In genomic region chr3:105951043-105951442, GRCh38 we compare ENCODE assay signal across 20 cellular contexts.
DNase-seq lines count a peak whose midpoint lies in the region; ATAC-seq and TF ChIP-seq lines count a peak whose summit lies in the region.
"Had no signal": no experiment of that assay in that cellular context is flagged by ENCODE, and none has a peak within 500 bp of the region (broad histone marks: within the 10 kb centered on the region; RNA-seq: fewer than 3 reads in every experiment).

No MANE protein-coding gene starts in this region.

- H3K79me1 ChIP-seq in H9 (ENCODE audit: insufficient read depth, low read depth, low read length, poor library complexity, severe bottlenecking): no peaks in the 10 kb centered on the region

- H3K27ac ChIP-seq in cardiac muscle cell (peak overlapping the region; percentile 25), fibroblast of lung (ENCODE audit: insufficient read depth, low read length) (no peak overlapping the region), neural progenitor cell (no peak overlapping the region), thoracic aorta (peak overlapping the region; percentile 8 to 29), H9 (ENCODE audit: insufficient read length, low read depth, low read length) (no peak overlapping the region)
- H3K27ac ChIP-seq: RWPE1, SJCRH30 had no signal

- H2BK12ac ChIP-seq in H9 (ENCODE audit: insufficient read length, low read depth, low read length): no peak overlapping the region

- no peak overlapping the region for H4K8ac ChIP-seq in H9 (replicated peaks; ENCODE audit: insufficient read length, low read depth, low read length)

- no peak overlapping the region for H3T11ph ChIP-seq in H9 (ENCODE audit: low read length)

- H3K4me1 ChIP-seq in cardiac muscle cell (ENCODE audit: low read depth) (peaks cover 7% of the 10 kb centered on the region), fibroblast of lung (ENCODE audit: control insufficient read depth, extremely low read depth, insufficient read depth, low read length) (no peaks in the 10 kb centered on the region), neural progenitor cell (no peaks in the 10 kb centered on the region), thoracic aorta (ENCODE audit: control insufficient read depth in 1 of 2, low read depth in 2 of 2) (peaks cover 0 to 11% of the 10 kb centered on the region in 2 donors), H9 (ENCODE audit: insufficient read depth, low read length) (no peaks in the 10 kb centered on the region)
- H3K4me1 ChIP-seq: SJCRH30 had no signal

- H4K20me1 ChIP-seq in fibroblast of lung (ENCODE audit: control insufficient read depth, extremely low read depth, insufficient read depth, low read length) (no peaks in the 10 kb centered on the region), neural progenitor cell (ENCODE audit: low read depth) (no peaks in the 10 kb centered on the region), H9 (ENCODE audit: control insufficient read depth, insufficient read depth, insufficient read length) (no peaks in the 10 kb centered on the region)

- H3K79me2 ChIP-seq in fibroblast of lung (ENCODE audit: control insufficient read depth, insufficient read depth, low read length) (no peaks in the 10 kb centered on the region), neural progenitor cell (ENCODE audit: low read depth) (no peaks in the 10 kb centered on the region), H9 (ENCODE audit: insufficient read depth, low read length) (no peaks in the 10 kb centered on the region)

- H2BK5ac ChIP-seq in H9 (ENCODE audit: insufficient read length, low read length): no peak overlapping the region

- DNase-seq in cardiac muscle cell (ENCODE audit: low read depth in 1 of 2, low spot score in 1 of 2): peak; percentile 18 to 79
- DNase-seq in left cardiac atrium: no peak
- no peak for DNase-seq in fibroblast of lung (ENCODE audit: low read depth in 2 of 2)
- peak; percentile 10 for DNase-seq in neural progenitor cell (ENCODE audit: low spot score)
- no peak for DNase-seq in thoracic aorta (ENCODE audit: low spot score)
- no peak for DNase-seq in NCI-H69 (lab: John Stamatoyannopoulos, UW)
- DNase-seq in H9: no peak
- DNase-seq: BE2C; CD4-positive, CD25-positive, alpha-beta regulatory T cell; COR-L47; DMS 273 treated with DMSO at 0.1 percent for 48 hours; GDM1; KBM-7; NCI-H1694 treated with DMSO at 0.1 percent for 48 hours; NCI-H2227 treated with DMSO at 0.1 percent for 48 hours; NCI-H510A treated with DMSO at 0.1 percent for 48 hours; PC-3; SJCRH30 had no signal

- H3K9me3 ChIP-seq in cardiac muscle cell (ENCODE audit: low read depth): no peaks in the 10 kb centered on the region
- H3K9me3 ChIP-seq in fibroblast of lung (ENCODE audit: control insufficient read depth, insufficient read depth, low read depth, low read length): no peaks in the 10 kb centered on the region
- no peaks in the 10 kb centered on the region for H3K9me3 ChIP-seq in neural progenitor cell (ENCODE audit: low read depth)
- no peaks in the 10 kb centered on the region for H3K9me3 ChIP-seq in thoracic aorta
- H3K9me3 ChIP-seq in H9 (ENCODE audit: control insufficient read depth, low read depth, low read length): no peaks in the 10 kb centered on the region
- H3K9me3 ChIP-seq: BE2C, SJCRH30 had no signal

- no peak overlapping the region for H4K91ac ChIP-seq in H9 (ENCODE audit: insufficient read length, low read depth, low read length)

- no peak overlapping the region for H2BK15ac ChIP-seq in H9 (ENCODE audit: low read depth, low read length)

- H3K18ac ChIP-seq in H9 (ENCODE audit: insufficient read length, low read depth, low read length): no peak overlapping the region

- H3K14ac ChIP-seq in H9 (ENCODE audit: insufficient read depth, low read length): no peak overlapping the region

- H3K23ac ChIP-seq in H9 (ENCODE audit: insufficient read length, low read depth, low read length): no peak overlapping the region

- no peak overlapping the region for H3K4ac ChIP-seq in H9 (ENCODE audit: low read depth, low read length)

- H3K27me3 ChIP-seq in cardiac muscle cell: no peaks in the 10 kb centered on the region
- no peaks in the 10 kb centered on the region for H3K27me3 ChIP-seq in fibroblast of lung (ENCODE audit: control insufficient read depth, insufficient read depth, low read length)
- H3K27me3 ChIP-seq in neural progenitor cell: no peaks in the 10 kb centered on the region
- no peaks in the 10 kb centered on the region for H3K27me3 ChIP-seq in thoracic aorta (replicated peaks; ENCODE audit: insufficient read depth)
- no peaks in the 10 kb centered on the region for H3K27me3 ChIP-seq in H9 (ENCODE audit: insufficient read depth, low read length)
- H3K27me3 ChIP-seq: BE2C, SJCRH30 had no signal

- no peaks in the 10 kb centered on the region for H3F3A ChIP-seq in neural progenitor cell (ENCODE audit: low read depth)

- no peak overlapping the region for H3K27ac Mint-ChIP-seq in neural progenitor cell
- H3K27ac Mint-ChIP-seq in H9: no peak overlapping the region

- no peak overlapping the region for H4K5ac ChIP-seq in H9 (ENCODE audit: insufficient read length, low read depth, low read length)

- no peak overlapping the region for H2BK20ac ChIP-seq in H9 (ENCODE audit: low read depth, low read length, poor library complexity, severe bottlenecking)

- H3K4me3 Mint-ChIP-seq in neural progenitor cell: no peak overlapping the region
- H3K4me3 Mint-ChIP-seq in H9: no peak overlapping the region
- H3K4me3 Mint-ChIP-seq: CD4-positive, CD25-positive, alpha-beta regulatory T cell had no signal

- ATAC-seq in left cardiac atrium (no peak), thoracic aorta (ENCODE audit: insufficient number of reproducible peaks, low FRiP score, low read depth) (no peak), GM21526 (IDR thresholded peaks at IDR 0.05; ENCODE audit: low FRiP score, unreplicated experiment) (no peak)
- ATAC-seq: PC-3 had no signal

- H3K27me3 Mint-ChIP-seq in neural progenitor cell (ENCODE audit: insufficient read depth, low read depth): no peaks in the 10 kb centered on the region
- no peaks in the 10 kb centered on the region for H3K27me3 Mint-ChIP-seq in H9 (ENCODE audit: low read depth)
- H3K27me3 Mint-ChIP-seq: CD4-positive, CD25-positive, alpha-beta regulatory T cell had no signal

- H3K9me3 Mint-ChIP-seq in neural progenitor cell (peaks cover 2% of the 10 kb centered on the region), H9 (no peaks in the 10 kb centered on the region)

- H3K4me3 ChIP-seq in cardiac muscle cell (no peak overlapping the region), fibroblast of lung (replicated peaks in 1 of 4; ENCODE audit: control extremely low read depth in 1 of 4, insufficient read depth in 1 of 4, low read depth in 3 of 4, low read length in 4 of 4) (no peak overlapping the region), neural progenitor cell (no peak overlapping the region), thoracic aorta (no peak overlapping the region)
- H3K4me3 ChIP-seq: SJCRH30 had no signal

- H3K9ac ChIP-seq in fibroblast of lung (ENCODE audit: insufficient read depth, low read length) (no peak overlapping the region), neural progenitor cell (no peak overlapping the region), H9 (ENCODE audit: extremely low read depth, insufficient read length, low read length) (no peak overlapping the region)

- H2AFZ ChIP-seq in fibroblast of lung (ENCODE audit: low read length) (peak overlapping the region; percentile 57), neural progenitor cell (replicated peaks) (peak overlapping the region; percentile 70), H9 (ENCODE audit: low read length) (no peak overlapping the region)

- no CpG with 5 or more reads among the region's 2 CpGs for WGBS in H9 (ENCODE audit: extremely low coverage, insufficient read length, low lambda C conversion rate)

- H3K36me3 ChIP-seq in cardiac muscle cell (no peaks in the 10 kb centered on the region), fibroblast of lung (ENCODE audit: control insufficient read depth, insufficient read depth, low read length) (no peaks in the 10 kb centered on the region), neural progenitor cell (no peaks in the 10 kb centered on the region), thoracic aorta (no peaks in the 10 kb centered on the region)
- H3K36me3 ChIP-seq: BE2C, SJCRH30 had no signal

- H3K36me3 Mint-ChIP-seq in neural progenitor cell (no peaks in the 10 kb centered on the region), H9 (ENCODE audit: insufficient read depth in 1 of 3, low read depth in 3 of 3) (no peaks in the 10 kb centered on the region)
- H3K36me3 Mint-ChIP-seq: CD4-positive, CD25-positive, alpha-beta regulatory T cell had no signal

- H2AK5ac ChIP-seq in H9 (ENCODE audit: insufficient read length, low read length): no peak overlapping the region

- no peak overlapping the region for H3K56ac ChIP-seq in H9 (ENCODE audit: insufficient read length, low read depth, low read length)

- intact Hi-C loops in left cardiac atrium (cut with DNase I): no loop called here

- H2BK120ac ChIP-seq in H9 (ENCODE audit: low read depth, low read length, poor library complexity, severe bottlenecking): no peak overlapping the region

- H3K4me1 Mint-ChIP-seq in neural progenitor cell: no peaks in the 10 kb centered on the region
- no peaks in the 10 kb centered on the region for H3K4me1 Mint-ChIP-seq in H9
- H3K4me1 Mint-ChIP-seq: CD4-positive, CD25-positive, alpha-beta regulatory T cell had no signal

- no peaks in the 10 kb centered on the region for H3K23me2 ChIP-seq in H9 (ENCODE audit: insufficient read length, low read depth, low read length, poor library complexity, severe bottlenecking)

- TF ChIP-seq CTCF in cardiac muscle cell (IDR thresholded peaks at IDR 0.05; ENCODE audit: low read depth, low read length): no peak
- no peak for TF ChIP-seq CTCF in fibroblast of lung (conservative IDR thresholded peaks at IDR 0.05 in 1 of 2, IDR thresholded peaks at IDR 0.05 in 1 of 2; ENCODE audit: low read depth in 1 of 2, low read length in 2 of 2)
- no peak for TF ChIP-seq CTCF in neural progenitor cell (IDR thresholded peaks at IDR 0.05)
- no peak for TF ChIP-seq CTCF in thoracic aorta (IDR thresholded peaks at IDR 0.05)
- TF ChIP-seq CTCF in H9 (conservative IDR thresholded peaks at IDR 0.05): no peak

- H3K4me2 ChIP-seq in fibroblast of lung (ENCODE audit: extremely low read depth, insufficient read depth, low read length): no peak overlapping the region
- no peak overlapping the region for H3K4me2 ChIP-seq in neural progenitor cell
- no peak overlapping the region for H3K4me2 ChIP-seq in H9 (ENCODE audit: insufficient read depth, insufficient read length, low read length)

Comparison
In these comparisons a context has a peak if more than half of its experiments do, and no peak if none do; other contexts are left out.
1. DNase-seq: peak in cardiac muscle cell (2 of 2) and neural progenitor cell (single experiment); none in left cardiac atrium (single experiment), fibroblast of lung (0 of 2), thoracic aorta (single experiment), NCI-H69 (single experiment) and H9 (single experiment).
2. H3K27ac ChIP-seq: peak in cardiac muscle cell (single experiment) and thoracic aorta (2 of 2); none in fibroblast of lung (single experiment), neural progenitor cell (single experiment) and H9 (single experiment).